In genomic region chr1:156128749-156129682, GRCh38 we compare ENCODE assay signal across 1 cellular context.
TF ChIP-seq lines count a peak whose summit lies in the region.

No MANE protein-coding gene starts in this region.

TF ChIP-seq in WTC11, 78 proteins besides CTCF, POLR2A, EP300 and RAD21 (continued from another document):
- no peak for TF ChIP-seq ZSCAN18 (CRISPR knock-in tag; IDR thresholded peaks at IDR 0.05)
- TF ChIP-seq ARID4B (CRISPR knock-in tag; IDR thresholded peaks at IDR 0.05; ENCODE audit: borderline replicate concordance): no peak
